Comparison of ENCODE assay signal across 8 cellular contexts in genomic region chr1:150613061-150613920, GRCh38. TPM values are rescaled to one million over a fixed set of nuclear protein-coding genes. Genes with fewer than 3 reads are reported as not detected.
A peak's percentile ranks its signal among the peaks of the same experiment; 100 is the strongest.
DNase-seq lines count a peak whose midpoint lies in the region; ATAC-seq, FAIRE-seq and TF ChIP-seq lines count a peak whose summit lies in the region.

No MANE protein-coding gene starts in this region.

- TF ChIP-seq EP300 in K562 (IDR thresholded peaks at IDR 0.05; ENCODE audit: low read length): peak; percentile 92

- peak overlapping the region; percentile 67 for H3K4me3 Mint-ChIP-seq in stimulated activated effector memory CD8-positive, alpha-beta T cell treated with anti-CD3 and anti-CD28 coated beads, Interleukin-12 subunit alpha, Interleukin-12 subunit beta, amount 100 ng/mL, for 72 hours

- DNase-seq in activated CD8-positive, alpha-beta memory T cell treated with anti-CD3 and anti-CD28 coated beads, Interleukin-2, amount 50 U/mL, for 1 hour (ENCODE audit: extremely low read depth): peak; percentile 53
- DNase-seq in activated CD8-positive, alpha-beta memory T cell treated with anti-CD3 and anti-CD28 coated beads for 24 hours: no peak
- DNase-seq in K562 (ENCODE audit: extremely low read depth in 1 of 4, low spot score in 3 of 4) (peak; percentile 26 to 87 (median 49)), left colon (peak; percentile 48 to 71)
- DNase-seq in stimulated activated effector memory CD8-positive, alpha-beta T cell treated with anti-CD3 and anti-CD28 coated beads, Interleukin-12 subunit alpha, Interleukin-12 subunit beta, amount 100 ng/mL, for 72 hours (ENCODE audit: low spot score in 2 of 2): peak in 1 of 2 donors; percentile 74

- peaks cover 38% of the 10 kb centered on the region for H3K36me3 ChIP-seq in HUES48 (ENCODE audit: control insufficient read depth, insufficient read depth, low read length)
- peaks cover 41% of the 10 kb centered on the region for H3K36me3 ChIP-seq in K562 (ENCODE audit: control insufficient read depth, insufficient read depth, low read length)

- POLR2A ChIA-PET in K562 (lab: Yijun Ruan, JAX): interaction anchor here (0.8 to 3.1 kb wide), 5 partner anchors 8 to 43 kb away, joined by 3 to 22 read pairs (median 7); partner anchors contain the start of genes ENSA and MCL1

- no peaks in the 10 kb centered on the region for H3K9me1 ChIP-seq in K562 (ENCODE audit: control insufficient read depth, insufficient read depth, low read length)

- in situ Hi-C loops in K562 (cut with MboI): no loop called here

- H3K9me3 Mint-ChIP-seq in stimulated activated effector memory CD8-positive, alpha-beta T cell treated with anti-CD3 and anti-CD28 coated beads, Interleukin-12 subunit alpha, Interleukin-12 subunit beta, amount 100 ng/mL, for 72 hours: no peaks in the 10 kb centered on the region

- CTCF ChIA-PET in K562 (lab: Yijun Ruan, JAX; ENCODE audit: low intra/inter-chr PET ratio): no interaction called here

- peak in 1 of 2 experiments; percentile 7; a peak in 1 of 4 replicates for TF ChIP-seq RAD21 in K562 (CRISPR knock-in tag; conservative IDR thresholded peaks at IDR 0.05 in 1 of 2, IDR thresholded peaks at IDR 0.05 in 1 of 2)

- peak; percentile 96 for FAIRE-seq in K562 (lab: Jason Lieb, UNC)

- intact Hi-C loops in K562 (cut with micrococcal nuclease) (loop anchor here (10.0 kb wide), 1 partner anchor 362 kb away; the partner anchor contains the start of gene CERS2), left colon (cut with DNase I, micrococcal nuclease) (no loop called here)

- H3K36me3 Mint-ChIP-seq in stimulated activated effector memory CD8-positive, alpha-beta T cell treated with anti-CD3 and anti-CD28 coated beads, Interleukin-12 subunit alpha, Interleukin-12 subunit beta, amount 100 ng/mL, for 72 hours: peaks cover 36% of the 10 kb centered on the region

- H3K4me1 ChIP-seq in HUES48 (ENCODE audit: control insufficient read depth, insufficient read depth, low read length): peaks cover 7% of the 10 kb centered on the region
- peaks cover 26 to 44% of the 10 kb centered on the region in 2 experiments for H3K4me1 ChIP-seq in K562 (replicated peaks in 1 of 2; ENCODE audit: control insufficient read depth in 2 of 2, insufficient read depth in 2 of 2, low read length in 2 of 2)

- peaks cover 63% of the 10 kb centered on the region for H3K4me1 Mint-ChIP-seq in stimulated activated effector memory CD8-positive, alpha-beta T cell treated with anti-CD3 and anti-CD28 coated beads, Interleukin-12 subunit alpha, Interleukin-12 subunit beta, amount 100 ng/mL, for 72 hours

- ATAC-seq in SK-N-SH treated with all-trans-retinoic acid at 6 μM for 48 hours (peak; percentile 72), K562 (peak; percentile 79), left colon (peak; percentile 86), GM19023 (IDR thresholded peaks at IDR 0.05; ENCODE audit: unreplicated experiment) (no peak)
- ATAC-seq in stimulated activated effector memory CD8-positive, alpha-beta T cell treated with anti-CD3 and anti-CD28 coated beads, Interleukin-12 subunit alpha, Interleukin-12 subunit beta, amount 100 ng/mL, for 72 hours: peak; percentile 79

- H3K9me3 ChIP-seq in HUES48 (ENCODE audit: control insufficient read depth, insufficient read depth, low read length): no peaks in the 10 kb centered on the region
- no peaks in the 10 kb centered on the region for H3K9me3 ChIP-seq in K562 (replicated peaks; ENCODE audit: control insufficient read depth, insufficient read depth, low read depth, low read length)

- H3K27ac ChIP-seq in HUES48 (ENCODE audit: low read depth, low read length) (peak overlapping the region; percentile 46), K562 (ENCODE audit: extremely low read depth, low read depth, low read length) (peak overlapping the region; percentile 94)

- no peak for TF ChIP-seq CTCF in K562 (IDR thresholded peaks at IDR 0.05 in 2 of 3, conservative IDR thresholded peaks at IDR 0.05 in 1 of 3; ENCODE audit: insufficient read depth in 2 of 3, low read depth in 1 of 3, low read length in 3 of 3)

- H3K4me3 ChIP-seq in HUES48 (ENCODE audit: low read depth, low read length) (no peak overlapping the region), K562 (no peak overlapping the region)

- H3K9ac ChIP-seq in HUES48 (ENCODE audit: low read depth, low read length) (no peak overlapping the region), K562 (ENCODE audit: insufficient read depth in 1 of 2, low read depth in 2 of 2, low read length in 2 of 2) (peak overlapping the region in 1 of 2 experiments; percentile 69; a peak in 2 of 4 replicates)

- H3K27me3 ChIP-seq in HUES48 (ENCODE audit: control insufficient read depth, insufficient read depth, low read length): no peaks in the 10 kb centered on the region
- H3K27me3 ChIP-seq in K562 (ENCODE audit: control insufficient read depth in 2 of 2, insufficient read depth in 2 of 2, low read length in 2 of 2): no peaks in the 10 kb centered on the region

- peaks cover 16% of the 10 kb centered on the region; the same call in 2 of the 3 replicates for H3K79me2 ChIP-seq in K562 (ENCODE audit: control insufficient read depth, insufficient read depth, low read length)

- no peak overlapping the region; the same call in 1 of the 2 replicates for H2AFZ ChIP-seq in K562 (ENCODE audit: low read depth, low read length)

- BruUV-seq in K562 (replicated peaks; lab: Mats Ljungman, UMichigan): TSS peak; percentile 26

- no peak for TF ChIP-seq POLR2A in K562 (conservative IDR thresholded peaks at IDR 0.05)

- H4K20me1 ChIP-seq in K562 (replicated peaks; ENCODE audit: control insufficient read depth, insufficient read depth, low read length): no peaks in the 10 kb centered on the region

- 35% methylated on average over 12 of the region's 12 CpGs for WGBS in K562 (ENCODE audit: insufficient coverage, low coverage, missing lambda C conversion rate)

- peak overlapping the region; percentile 93 for H3K27ac Mint-ChIP-seq in stimulated activated effector memory CD8-positive, alpha-beta T cell treated with anti-CD3 and anti-CD28 coated beads, Interleukin-12 subunit alpha, Interleukin-12 subunit beta, amount 100 ng/mL, for 72 hours

- H3K4me2 ChIP-seq in K562 (ENCODE audit: insufficient read depth, low read length): peak overlapping the region; percentile 56; the same call in 1 of the 2 replicates

TF ChIP-seq in SK-N-SH treated with all-trans-retinoic acid at 6 μM for 48 hours, 23 proteins besides CTCF, POLR2A, EP300 and RAD21 (continues in another document):
- TF ChIP-seq ZC3H10 (CRISPR knock-in tag; IDR thresholded peaks at IDR 0.05): peak; percentile 91
- TF ChIP-seq BACH2 (CRISPR knock-in tag; IDR thresholded peaks at IDR 0.05; ENCODE audit: borderline replicate concordance): no peak

TF ChIP-seq in K562, 482 proteins besides CTCF, POLR2A, EP300 and RAD21 (continues in another document):
- TF ChIP-seq GABPA (tag; conservative IDR thresholded peaks at IDR 0.05; ENCODE audit: low read depth): peak; percentile 71
- no peak for TF ChIP-seq PHTF2 (CRISPR knock-in tag; IDR thresholded peaks at IDR 0.05)

RNA-seq across cellular contexts. Expression of gene ENSA, which starts 16.1 kb away (rescaled TPM):
- total RNA-seq in K562 (2011; cell fraction: chromatin; rRNA removed; ENCODE audit: low replicate concordance): 86.7 and 153 TPM in 2 replicates
- 54.7 and 57.9 TPM in 2 replicates for total RNA-seq in K562 (2011; cell fraction: nucleolus; rRNA removed)
- 124 and 201 TPM in 2 replicates for total RNA-seq in K562 (2011; cell fraction: nucleoplasm; rRNA removed)
- 147 and 163 TPM in 2 replicates for total RNA-seq in K562 (2014; rRNA removed)
- 196 and 198 TPM in 2 replicates for total RNA-seq in K562 (2014; rRNA removed; fragmentation: Illumina TruSeq; extraction: Trizol)
- 183 and 188 TPM in 2 replicates for total RNA-seq in K562 (2015; rRNA removed; fragmentation: Illumina TruSeq; extraction: Trizol)
- total RNA-seq in K562 (2021): 203 and 219 TPM in 2 replicates
- polyA plus RNA-seq in K562 (2011; rRNA removed): 133 and 156 TPM in 2 replicates
- 116 and 118 TPM in 2 replicates for polyA plus RNA-seq in K562 (2011; cell fraction: cytosol; rRNA removed)
- 47.5 and 50.4 TPM in 2 replicates for polyA plus RNA-seq in K562 (2011; cell fraction: nucleus; rRNA removed)
- 174 and 197 TPM in 2 replicates for polyA plus RNA-seq in K562 (2012)
- 565 and 605 TPM in 2 replicates for polyA plus RNA-seq in K562 (2014; fragmentation: Illumina TruSeq; extraction: Trizol)
- 10 to 100 TPM; 68.1 to 93.9 TPM for polyA plus RNA-seq in K562 (2014; fragmentation: Nextera tagmentation; extraction: Ambion mirVana)
- 197 and 354 TPM in 2 replicates for polyA plus RNA-seq in K562 (2014; rRNA removed)
- polyA minus RNA-seq in K562 (2011; rRNA and poly(A)+ RNA removed): 60.6 and 80.0 TPM in 2 replicates
- 32.9 and 35.0 TPM in 2 replicates for polyA minus RNA-seq in K562 (2011; cell fraction: cytosol; rRNA and poly(A)+ RNA removed)
- polyA minus RNA-seq in K562 (2011; cell fraction: nucleus; rRNA and poly(A)+ RNA removed): 22.9 and 51.1 TPM in 2 replicates
- 100 to 1,000 TPM; 175 to 222 TPM for total RNA-seq in left colon

RNA-seq across cellular contexts. Expression of gene MCL1, which starts 33.9 kb away (rescaled TPM):
- 200 and 281 TPM in 2 replicates for total RNA-seq in K562 (2011; cell fraction: chromatin; rRNA removed; ENCODE audit: low replicate concordance)
- total RNA-seq in K562 (2011; cell fraction: nucleolus; rRNA removed): 147 and 148 TPM in 2 replicates
- 206 and 295 TPM in 2 replicates for total RNA-seq in K562 (2011; cell fraction: nucleoplasm; rRNA removed)
- total RNA-seq in K562 (2014; rRNA removed) (129 and 138 TPM in 2 replicates), K562 (2014; rRNA removed; fragmentation: Illumina TruSeq; extraction: Trizol) (153 and 184 TPM in 2 replicates), K562 (2015; rRNA removed; fragmentation: Illumina TruSeq; extraction: Trizol) (109 and 120 TPM in 2 replicates), K562 (2021) (200 and 224 TPM in 2 replicates), left colon (100 to 1,000 TPM; 263 TPM)
- polyA plus RNA-seq in K562 (2011; rRNA removed) (144 and 222 TPM in 2 replicates), K562 (2014; fragmentation: Illumina TruSeq; extraction: Trizol) (147 and 158 TPM in 2 replicates), K562 (2014; fragmentation: Nextera tagmentation; extraction: Ambion mirVana) (10 to 100 TPM; 27.1 to 31.0 TPM), K562 (2014; rRNA removed) (131 and 143 TPM in 2 replicates)
- 86.7 and 94.2 TPM in 2 replicates for polyA plus RNA-seq in K562 (2011; cell fraction: cytosol; rRNA removed)
- polyA plus RNA-seq in K562 (2011; cell fraction: nucleus; rRNA removed): 179 and 244 TPM in 2 replicates
- 139 and 140 TPM in 2 replicates for polyA plus RNA-seq in K562 (2012)
- 221 and 238 TPM in 2 replicates for polyA minus RNA-seq in K562 (2011; rRNA and poly(A)+ RNA removed)
- 104 and 109 TPM in 2 replicates for polyA minus RNA-seq in K562 (2011; cell fraction: cytosol; rRNA and poly(A)+ RNA removed)
- 141 and 172 TPM in 2 replicates for polyA minus RNA-seq in K562 (2011; cell fraction: nucleus; rRNA and poly(A)+ RNA removed)
